Comparison of ENCODE assay signal across 8 cellular contexts in genomic region chr1:15154480-15155036, GRCh38. TPM values are rescaled to one million over a fixed set of nuclear protein-coding genes. Genes with fewer than 3 reads are reported as not detected.
DNase-seq lines count a peak whose midpoint lies in the region; ATAC-seq and TF ChIP-seq lines count a peak whose summit lies in the region.

No MANE protein-coding gene starts in this region.

- H4K20me1 ChIP-seq in BLaER1 treated with 17β-estradiol and CSF1 and Interleukin-3, amounts not matched to agents 10 nM and 100 nM: peaks cover 0 to 70% (median 7%) of the 10 kb centered on the region in 11 experiments; a peak in 12 of 22 replicates

- H3K9me3 ChIP-seq in BLaER1 treated with 17β-estradiol and CSF1 and Interleukin-3, amounts not matched to agents 10 nM and 100 nM (replicated peaks in 1 of 11): no peaks in the 10 kb centered on the region
- H3K9me3 ChIP-seq in MG63 (no peaks in the 10 kb centered on the region), mucosa of descending colon (no peaks in the 10 kb centered on the region)

- H3K4me1 ChIP-seq in BLaER1 treated with 17β-estradiol and CSF1 and Interleukin-3, amounts not matched to agents 10 nM and 100 nM: peaks cover 48 to 63% (median 52%) of the 10 kb centered on the region in 10 experiments
- H3K4me1 ChIP-seq in mucosa of descending colon (ENCODE audit: low read depth): peaks cover 18% of the 10 kb centered on the region

- DNase-seq in MG63 (no peak), ecto neural progenitor cell (ENCODE audit: low spot score) (peak; percentile 71), mucosa of descending colon (peak; percentile 52 to 76 (median 67)), NCI-H774 (lab: John Stamatoyannopoulos, UW) (no peak)
- DNase-seq in activated CD8-positive, alpha-beta memory T cell treated with anti-CD3 and anti-CD28 coated beads, Interleukin-2, amount 50 U/mL, for 48 hours: no peak

- peaks cover 24 to 58% (median 56%) of the 10 kb centered on the region in 11 experiments; a peak in 21 of 22 replicates for H3K27me3 ChIP-seq in BLaER1 treated with 17β-estradiol and CSF1 and Interleukin-3, amounts not matched to agents 10 nM and 100 nM
- peaks cover 3% of the 10 kb centered on the region for H3K27me3 ChIP-seq in MG63

- no peaks in the 10 kb centered on the region for H3K36me3 ChIP-seq in BLaER1 treated with 17β-estradiol and CSF1 and Interleukin-3, amounts not matched to agents 10 nM and 100 nM
- H3K36me3 ChIP-seq in MG63 (no peaks in the 10 kb centered on the region), mucosa of descending colon (ENCODE audit: low read depth) (no peaks in the 10 kb centered on the region)

- H3K27ac ChIP-seq in BLaER1 treated with 17β-estradiol and CSF1 and Interleukin-3, amounts not matched to agents 10 nM and 100 nM: peak overlapping the region in 1 of 11 experiments; percentile 63; a peak in 4 of 22 replicates

- no peak for TF ChIP-seq CTCF in mucosa of descending colon (IDR thresholded peaks at IDR 0.05)

- intact Hi-C loops in mucosa of descending colon (cut with DNase I, micrococcal nuclease): loop anchor here (5.0 to 10.0 kb wide), 2 partner anchors 60 to 118 kb away; no protein-coding TSS in a partner anchor

- H3K9ac ChIP-seq in BLaER1 treated with 17β-estradiol and CSF1 and Interleukin-3, amounts not matched to agents 10 nM and 100 nM: peak overlapping the region in 7 of 11 experiments; percentile 64 to 85 (median 73); a peak in 9 of 22 replicates

- peak overlapping the region; percentile 63 to 77 (median 69) for H3K4me3 ChIP-seq in BLaER1 treated with 17β-estradiol and CSF1 and Interleukin-3, amounts not matched to agents 10 nM and 100 nM
- H3K4me3 ChIP-seq in MG63 (peak overlapping the region; percentile 50), mucosa of descending colon (peak overlapping the region; percentile 69)

- H3K4me2 ChIP-seq in BLaER1 treated with 17β-estradiol and CSF1 and Interleukin-3, amounts not matched to agents 10 nM and 100 nM: peak overlapping the region; percentile 91 to 100 (median 98)

- ATAC-seq in mucosa of descending colon (peak; percentile 5), GM19455 (IDR thresholded peaks at IDR 0.05; ENCODE audit: unreplicated experiment) (no peak), GM21619 (IDR thresholded peaks at IDR 0.05; ENCODE audit: unreplicated experiment) (no peak)

RNA-seq across cellular contexts. Expression of gene TMEM51, which starts 1.0 kb away (rescaled TPM):
- total RNA-seq in MG63 (2014; rRNA removed; shearing (Covaris generic); ENCODE audit: low replicate concordance): 2.8 and 4.9 TPM in 2 replicates
- total RNA-seq in mucosa of descending colon: 10 to 100 TPM; 19.1 to 31.8 (median 26.6) TPM

Comparison
In these comparisons a context has a peak if more than half of its experiments do, and no peak if none do; other contexts are left out.
1. DNase-seq: peak in ecto neural progenitor cell (single experiment) and mucosa of descending colon (3 of 3); none in MG63 (single experiment), activated CD8-positive, alpha-beta memory T cell treated with anti-CD3 and anti-CD28 coated beads, Interleukin-2, amount 50 U/mL, for 48 hours (single experiment) and NCI-H774 (single experiment).
2. Peak in every context shown above with its lines, with median percentiles within 50 percentile points of each other: H3K4me3 ChIP-seq.